Comparison of ENCODE assay signal across 11 cellular contexts in the genomic region with DNA sequence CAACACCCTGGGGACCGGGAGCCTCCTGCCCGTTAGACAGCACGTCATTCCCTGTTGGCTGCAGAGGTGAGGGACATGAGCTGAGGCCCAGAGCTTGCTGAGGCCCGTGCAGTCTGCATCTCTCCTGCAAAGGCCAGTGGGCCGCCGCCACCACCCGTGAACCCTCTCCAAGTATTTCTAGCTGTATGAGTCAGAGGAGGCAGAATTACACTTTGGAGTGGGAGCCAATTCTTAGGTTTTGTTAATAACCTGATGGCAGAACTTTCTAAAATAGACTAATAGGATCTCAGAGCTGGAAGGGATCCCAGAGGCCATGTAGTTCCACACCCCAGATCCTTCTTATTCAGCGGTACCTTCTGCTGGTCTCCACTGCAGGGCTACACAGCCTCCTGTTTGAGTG.
DNase-seq lines count a peak whose midpoint lies in the region; ATAC-seq and TF ChIP-seq lines count a peak whose summit lies in the region.
"Had no signal": no experiment of that assay in that cellular context is flagged by ENCODE, and none has a peak within 500 bp of the region (broad histone marks: within the 10 kb centered on the region; RNA-seq: fewer than 3 reads in every experiment).

No MANE protein-coding gene starts in this region.

- peaks cover 3% of the 10 kb centered on the region for H3K4me1 ChIP-seq in ovary (ENCODE audit: insufficient read depth)
- H3K4me1 ChIP-seq in uterus = peaks cover 0 to 4% of the 10 kb centered on the region in 2 donors

- no peak overlapping the region for H3K4me3 Mint-ChIP-seq in natural killer cell

- TF ChIP-seq POLR2A in ovary (IDR thresholded peaks at IDR 0.05) (no peak), uterus (IDR thresholded peaks at IDR 0.05) (no peak)

- H3K9me3 Mint-ChIP-seq in natural killer cell = no peaks in the 10 kb centered on the region

- H3K27ac ChIP-seq in ovary (no peak overlapping the region), uterus (peak overlapping the region; percentile 10 to 63)

- no peaks in the 10 kb centered on the region for H3K9me3 ChIP-seq in ovary
- no peaks in the 10 kb centered on the region for H3K9me3 ChIP-seq in uterus

- ATAC-seq in HG03521 (IDR thresholded peaks at IDR 0.05; ENCODE audit: unreplicated experiment) = no peak
- ATAC-seq in GM21367 (IDR thresholded peaks at IDR 0.05; ENCODE audit: unreplicated experiment) = no peak
- no peak for ATAC-seq in natural killer cell

- H3K4me3 ChIP-seq in ovary (no peak overlapping the region), uterus (no peak overlapping the region)

- DNase-seq in NCI-H446 treated with DMSO at 0.1 percent for 48 hours (lab: John Stamatoyannopoulos, UW) = peak; percentile 82
- peak; percentile 30 for DNase-seq in fibroblast of peridontal ligament (ENCODE audit: extremely low read depth)
- peak; percentile 45 to 73 (median 58) for DNase-seq in ovary
- peak; percentile 67 to 75 for DNase-seq in uterus
- no peak for DNase-seq in natural killer cell
- DNase-seq: activated T-cell treated with anti-CD3 and anti-CD28 coated beads, Interleukin-2, amount 50 U/mL, for 1 hour; DND-41; NCI-H1092 treated with DMSO at 0.1 percent for 48 hours; NCI-H748 treated with DMSO at 0.1 percent for 48 hours had no signal

- H3K27me3 ChIP-seq in ovary (no peaks in the 10 kb centered on the region), uterus (no peaks in the 10 kb centered on the region)

- no peak for TF ChIP-seq CTCF in ovary (IDR thresholded peaks at IDR 0.05)
- TF ChIP-seq CTCF in uterus (IDR thresholded peaks at IDR 0.05) = no peak
- TF ChIP-seq CTCF in natural killer cell (IDR thresholded peaks at IDR 0.05) = no peak

- intact Hi-C loops in ovary (cut with DNase I) (no loop called here), uterus (cut with DNase I; ENCODE audit: low total_unique reads) (no loop called here), natural killer cell (cut with micrococcal nuclease) (no loop called here)

- H3K36me3 ChIP-seq in ovary (no peaks in the 10 kb centered on the region), uterus (no peaks in the 10 kb centered on the region)

- no peak overlapping the region for H3K27ac Mint-ChIP-seq in natural killer cell

- H3K36me3 Mint-ChIP-seq in natural killer cell = no peaks in the 10 kb centered on the region

- 13 to 34% (median 22%) methylated on average over 8 of the region's 8 CpGs for WGBS in ovary, 3 donors

- H3K27me3 Mint-ChIP-seq in natural killer cell (ENCODE audit: low read depth in 2 of 2) = peaks cover 11% of the 10 kb centered on the region in 2 donors

- TF ChIP-seq EP300 in ovary (IDR thresholded peaks at IDR 0.05) = no peak

- no peaks in the 10 kb centered on the region for H3K4me1 Mint-ChIP-seq in natural killer cell

Comparison
In these comparisons a context has a peak if more than half of its experiments do, and no peak if none do; other contexts are left out.
1. H3K27ac ChIP-seq: peak in uterus (2 of 2); none in ovary (0 of 2).